In the genomic region with DNA sequence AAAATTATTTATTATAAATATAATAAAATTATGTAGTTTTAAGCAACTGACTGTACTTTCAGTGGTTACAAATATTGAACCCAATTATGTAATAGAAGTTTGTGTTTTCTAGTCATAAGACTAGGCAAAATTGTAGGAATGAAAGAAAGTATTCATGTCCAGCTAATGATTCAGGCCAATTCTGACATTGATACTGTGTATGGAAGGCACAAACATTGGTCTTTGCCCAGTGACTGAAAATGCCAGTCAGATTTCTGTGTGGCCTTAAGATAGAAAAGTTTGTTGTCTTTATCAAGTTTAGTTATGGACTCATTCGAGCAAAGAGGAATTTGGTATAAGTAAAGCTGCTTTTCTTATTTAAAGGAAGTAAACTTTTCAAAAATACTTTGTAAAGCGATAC, we compare ENCODE assay signal across 19 cellular contexts.
DNase-seq lines count a peak whose midpoint lies in the region.
"Had no signal": no experiment of that assay in that cellular context is flagged by ENCODE, and none has a peak within 500 bp of the region (broad histone marks: within the 10 kb centered on the region; RNA-seq: fewer than 3 reads in every experiment).

No MANE protein-coding gene starts in this region.

- in situ Hi-C loops in SK-MEL-5 (cut with HindIII; ENCODE audit: low pct_unique_long_range_greater_than_20kb, low sequenced_read_pairs): no loop called here

- DNase-seq in SK-MEL-5 (ENCODE audit: low read depth, low spot score) (peak; percentile 84), globus pallidus (ENCODE audit: low spot score) (peak; percentile 82), pons (ENCODE audit: low spot score) (peak; percentile 78), GOT3 (lab: John Stamatoyannopoulos, UW) (no peak), NCI-H1930 (lab: John Stamatoyannopoulos, UW) (no peak), SHP77 (lab: John Stamatoyannopoulos, UW) (no peak)
- DNase-seq: CD4-positive, CD25-positive, alpha-beta regulatory T cell; COR-L47; DMS 273 treated with DMSO at 0.1 percent for 48 hours; DMS79 treated with DMSO at 0.1 percent for 48 hours; MG63; NCI-H1417; NCI-H1694 treated with DMSO at 0.1 percent for 48 hours; NCI-H446 treated with DMSO at 0.1 percent for 48 hours; NCI-H526 treated with DMSO at 0.1 percent for 48 hours; PC-3; SHP77 treated with DMSO at 0.1 percent for 48 hours; SK-N-SH had no signal

- peak overlapping the region; percentile 86 for H3K27ac ChIP-seq in temporal lobe (ENCODE audit: low read depth, low read length)

Comparison
In these comparisons a context has a peak if more than half of its experiments do, and no peak if none do; other contexts are left out.
1. DNase-seq: peak in SK-MEL-5 (single experiment), globus pallidus (single experiment) and pons (single experiment); none in GOT3 (single experiment), NCI-H1930 (0 of 2) and SHP77 (0 of 2).